ENCODE assay signal across 10 cellular contexts in genomic region chr18:32760391-32760790, GRCh38. TPM values are rescaled to one million over a fixed set of nuclear protein-coding genes. Genes with fewer than 3 reads are reported as not detected.
A peak's percentile ranks its signal among the peaks of the same experiment; 100 is the strongest.
DNase-seq lines count a peak whose midpoint lies in the region; ATAC-seq and TF ChIP-seq lines count a peak whose summit lies in the region.
"Had no signal": no experiment of that assay in that cellular context is flagged by ENCODE, and none has a peak within 500 bp of the region (broad histone marks: within the 10 kb centered on the region; RNA-seq: fewer than 3 reads in every experiment).

No MANE protein-coding gene starts in this region.

- no peaks in the 10 kb centered on the region for H4K20me1 ChIP-seq in smooth muscle cell (ENCODE audit: low read depth)

- no peaks in the 10 kb centered on the region for H3K79me2 ChIP-seq in smooth muscle cell (ENCODE audit: low read depth)

- TF ChIP-seq POLR2A in Peyer's patch (IDR thresholded peaks at IDR 0.05), result no peak

- H3K27ac ChIP-seq in Peyer's patch, result peak overlapping the region in 1 of 4 donors; percentile 47
- no peak overlapping the region for H3K27ac ChIP-seq in smooth muscle cell (ENCODE audit: low read depth)
- H3K27ac ChIP-seq: epithelial cell of prostate had no signal

- no peak overlapping the region for H3K4me2 ChIP-seq in smooth muscle cell

- intact Hi-C loops in left cardiac atrium (cut with DNase I), result no loop called here

- peak; percentile 99 for ATAC-seq in GM19463 (IDR thresholded peaks at IDR 0.05; ENCODE audit: unreplicated experiment)
- ATAC-seq in HG03045 (IDR thresholded peaks at IDR 0.05; ENCODE audit: unreplicated experiment), result peak; percentile 99
- ATAC-seq in left cardiac atrium, result no peak

- H3K27me3 ChIP-seq in Peyer's patch (no peaks in the 10 kb centered on the region), smooth muscle cell (ENCODE audit: low read depth) (peaks cover 100% of the 10 kb centered on the region)

- WGBS in smooth muscle cell (ENCODE audit: low lambda C conversion rate), result 18% methylated on average over 6 of the region's 6 CpGs

- peaks cover 0 to 7% (median 0%) of the 10 kb centered on the region in 4 donors for H3K4me1 ChIP-seq in Peyer's patch
- no peaks in the 10 kb centered on the region for H3K4me1 ChIP-seq in smooth muscle cell (ENCODE audit: low read depth)

- no peak overlapping the region for H3K9ac ChIP-seq in smooth muscle cell (ENCODE audit: low read depth)

- no peak overlapping the region for H3K4me3 ChIP-seq in Peyer's patch
- H3K4me3 ChIP-seq in smooth muscle cell, result no peak overlapping the region

- no peaks in the 10 kb centered on the region for H3F3A ChIP-seq in smooth muscle cell (ENCODE audit: low read depth)

- TF ChIP-seq CTCF in GM10248 (IDR thresholded peaks at IDR 0.05; ENCODE audit: control extremely low read depth, extremely low read depth, low read depth, missing control alignments) (no peak), Peyer's patch (IDR thresholded peaks at IDR 0.05) (no peak), smooth muscle cell (IDR thresholded peaks at IDR 0.05; ENCODE audit: borderline replicate concordance, insufficient read depth, poor library complexity, severe bottlenecking) (no peak)

- POLR2A ChIA-PET in GM10248 (lab: Yijun Ruan, JAX), result no interaction called here

- DNase-seq in GM10248 (ENCODE audit: extremely low spot score), result peak; percentile 64
- peak in 2 of 3 donors; percentile 83 to 88 for DNase-seq in Peyer's patch
- DNase-seq in inferior parietal cortex (ENCODE audit: extremely low spot score), result no peak
- no peak for DNase-seq in smooth muscle cell (lab: John Stamatoyannopoulos, UW; ENCODE audit: unreplicated experiment)
- no peak for DNase-seq in left cardiac atrium
- no peak for DNase-seq in hepatic stellate cell (ENCODE audit: low spot score)

- CTCF ChIA-PET in GM10248 (lab: Yijun Ruan, JAX), result interaction anchor here (0.8 kb wide), 1 partner anchor 30 kb away, joined by 3 read pairs; no protein-coding TSS in a partner anchor

- H2AFZ ChIP-seq in smooth muscle cell (ENCODE audit: low read depth), result no peak overlapping the region

- H3K36me3 ChIP-seq in Peyer's patch (no peaks in the 10 kb centered on the region), smooth muscle cell (ENCODE audit: low read depth) (no peaks in the 10 kb centered on the region)

- H3K9me3 ChIP-seq in Peyer's patch (no peaks in the 10 kb centered on the region), smooth muscle cell (replicated peaks; ENCODE audit: low read depth) (no peaks in the 10 kb centered on the region)

RNA-seq across cellular contexts. Expression of gene KLHL14, which starts 12.4 kb away (rescaled TPM):
- total RNA-seq in Peyer's patch (10 to 100 TPM in 1 of 4 donors, 1 to 10 TPM in 1, under 1 TPM in 2; 0.28 to 14.0 (median 1.1) TPM), smooth muscle cell (not detected in 2 replicates), left cardiac atrium (under 1 TPM; 0.08 to 0.24 TPM)
- polyA plus RNA-seq in smooth muscle cell, result not detected in 2 replicates
- polyA plus RNA-seq: BJ had no signal

Comparison
In these comparisons a context has a peak if more than half of its experiments do, and no peak if none do; other contexts are left out.
1. DNase-seq: peak in GM10248 (single experiment) and Peyer's patch (2 of 3); none in inferior parietal cortex (single experiment), smooth muscle cell (single experiment), left cardiac atrium (single experiment) and hepatic stellate cell (single experiment).
2. ATAC-seq: peak in GM19463 (single experiment) and HG03045 (single experiment); none in left cardiac atrium (0 of 2).